ENCODE assay signal across 8 cellular contexts in the genomic region with DNA sequence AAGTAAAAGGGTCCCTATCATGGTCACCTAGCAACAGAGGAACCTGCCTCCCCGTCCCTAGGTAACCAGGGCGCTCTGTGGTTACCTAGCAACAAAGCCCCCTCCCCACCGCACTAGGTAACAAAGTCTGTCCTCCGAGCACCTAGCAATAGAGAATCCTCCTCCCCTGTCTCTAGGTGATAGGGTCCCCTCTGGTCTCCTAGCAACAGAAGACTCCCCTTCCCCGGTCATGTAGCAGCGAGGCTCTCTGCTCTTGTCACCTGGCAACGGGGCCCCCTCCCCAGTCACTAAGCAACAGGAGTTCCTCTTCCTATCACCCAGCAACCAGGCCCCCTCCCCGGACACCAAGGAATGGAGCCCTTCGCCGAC. TPM values are rescaled to one million over a fixed set of nuclear protein-coding genes. Genes with fewer than 3 reads are reported as not detected.
DNase-seq lines count a peak whose midpoint lies in the region; ATAC-seq and TF ChIP-seq lines count a peak whose summit lies in the region.

No MANE protein-coding gene starts in this region.

- no peaks in the 10 kb centered on the region for H3K9me3 ChIP-seq in cardiac muscle cell (ENCODE audit: low read depth)
- no peaks in the 10 kb centered on the region for H3K9me3 ChIP-seq in Peyer's patch
- H3K9me3 ChIP-seq in parathyroid adenoma (ENCODE audit: control insufficient read depth, low read length): no peaks in the 10 kb centered on the region

- H3K4me2 ChIP-seq in parathyroid adenoma (ENCODE audit: low read length): peak overlapping the region; percentile 96

- H3K4me3 ChIP-seq in cardiac muscle cell: peak overlapping the region; percentile 30
- peak overlapping the region; percentile 47 to 91 (median 72) for H3K4me3 ChIP-seq in Peyer's patch
- peak overlapping the region; percentile 86 for H3K4me3 ChIP-seq in parathyroid adenoma (ENCODE audit: low read depth, low read length)

- intact Hi-C loops in Right ventricle myocardium inferior (cut with DNase I): loop anchor here (1.0 kb wide), 1 partner anchor 34 kb away; a partner anchor contains a TSS

- TF ChIP-seq CTCF in cardiac muscle cell (IDR thresholded peaks at IDR 0.05; ENCODE audit: low read depth, low read length) (no peak), Peyer's patch (IDR thresholded peaks at IDR 0.05) (no peak), parathyroid adenoma (IDR thresholded peaks at IDR 0.05) (no peak)

- H3K36me3 ChIP-seq in cardiac muscle cell (no peaks in the 10 kb centered on the region), Peyer's patch (no peaks in the 10 kb centered on the region), parathyroid adenoma (ENCODE audit: control insufficient read depth, insufficient read depth, low read length) (no peaks in the 10 kb centered on the region)

- H2AFZ ChIP-seq in parathyroid adenoma: peak overlapping the region; percentile 98

- no peaks in the 10 kb centered on the region for H3K27me3 ChIP-seq in cardiac muscle cell
- no peaks in the 10 kb centered on the region for H3K27me3 ChIP-seq in Peyer's patch
- no peaks in the 10 kb centered on the region for H3K27me3 ChIP-seq in parathyroid adenoma (ENCODE audit: control insufficient read depth, insufficient read depth, low read length)

- H3K9ac ChIP-seq in parathyroid adenoma: peak overlapping the region; percentile 13

- DNase-seq in cardiac muscle cell (ENCODE audit: low read depth in 1 of 2, low spot score in 1 of 2) (peak in 1 of 2 donors; percentile 18), Right ventricle myocardium inferior (ENCODE audit: missing footprints) (no peak), Peyer's patch (no peak)

- ATAC-seq in Right ventricle myocardium inferior: no peak
- ATAC-seq in esophagus mucosa: peak; percentile 4
- no peak for ATAC-seq in HG02981 (IDR thresholded peaks at IDR 0.05; ENCODE audit: unreplicated experiment)
- no peak for ATAC-seq in GM21367 (IDR thresholded peaks at IDR 0.05; ENCODE audit: unreplicated experiment)
- no peak for ATAC-seq in GM19324 (IDR thresholded peaks at IDR 0.05; ENCODE audit: low FRiP score, unreplicated experiment)

- TF ChIP-seq POLR2A in Peyer's patch (IDR thresholded peaks at IDR 0.05): peak in 1 of 2 donors; percentile 65

- H3K27ac ChIP-seq in cardiac muscle cell: peak overlapping the region; percentile 7
- H3K27ac ChIP-seq in Peyer's patch: peak overlapping the region; percentile 66 to 81 (median 76)
- peak overlapping the region; percentile 80 for H3K27ac ChIP-seq in parathyroid adenoma

- H3K79me2 ChIP-seq in parathyroid adenoma: no peaks in the 10 kb centered on the region

- H3K4me1 ChIP-seq in cardiac muscle cell (ENCODE audit: low read depth) (peaks cover 33% of the 10 kb centered on the region), Peyer's patch (peaks cover 0 to 8% (median 3%) of the 10 kb centered on the region in 4 donors), parathyroid adenoma (peaks cover 13% of the 10 kb centered on the region)

RNA-seq across cellular contexts. Expression of a gene that starts 0.3 kb away (rescaled TPM):
- total RNA-seq in cardiac muscle cell: 21.4 and 25.4 TPM in 2 replicates
- polyA plus RNA-seq in cardiac muscle cell: 29.5 and 44.8 TPM in 2 replicates
- 43.7 TPM for total RNA-seq in Right ventricle myocardium inferior
- total RNA-seq in Peyer's patch: 10 to 100 TPM; 10.7 to 41.3 (median 26.6) TPM
- 38.4 TPM for total RNA-seq in esophagus mucosa

RNA-seq across cellular contexts. Expression of a gene that starts 3.0 kb away (rescaled TPM):
- total RNA-seq in cardiac muscle cell (not detected in 2 replicates), Right ventricle myocardium inferior (not detected), Peyer's patch (10 to 100 TPM in 1 of 4 donors, 1 to 10 TPM in 2, not detected in 1; 1.6 to 31.9 (median 4.5) TPM), esophagus mucosa (not detected)
- not detected in 2 replicates for polyA plus RNA-seq in cardiac muscle cell

RNA-seq across cellular contexts. Expression of a gene that starts 34.0 kb away (rescaled TPM):
- total RNA-seq in cardiac muscle cell: 7.7 and 9.4 TPM in 2 replicates
- polyA plus RNA-seq in cardiac muscle cell: 4.8 and 9.3 TPM in 2 replicates
- total RNA-seq in Right ventricle myocardium inferior: 2.2 TPM
- total RNA-seq in Peyer's patch: 1 to 10 TPM in 2 of 4 donors, not detected in 2; 2.0 to 2.5 TPM
- 1.1 TPM for total RNA-seq in esophagus mucosa

RNA-seq across cellular contexts. Expression of a gene that starts 34.4 kb away (rescaled TPM):
- total RNA-seq in cardiac muscle cell (308 and 370 TPM in 2 replicates), Right ventricle myocardium inferior (78.0 TPM), Peyer's patch (100 to 1,000 TPM in 3 of 4 donors, 10 to 100 TPM in 1; 63.5 to 134 (median 117) TPM), esophagus mucosa (53.8 TPM)
- 280 and 382 TPM in 2 replicates for polyA plus RNA-seq in cardiac muscle cell

RNA-seq across cellular contexts. Expression of a gene that starts 57.6 kb away (rescaled TPM):
- 38.7 and 56.4 TPM in 2 replicates for total RNA-seq in cardiac muscle cell
- polyA plus RNA-seq in cardiac muscle cell: 5.8 and 6.2 TPM in 2 replicates
- total RNA-seq in Right ventricle myocardium inferior: 0.92 TPM
- 1 to 10 TPM in 2 of 4 donors, under 1 TPM in 2; 0.35 to 2.0 (median 1.4) TPM for total RNA-seq in Peyer's patch
- 0.24 TPM for total RNA-seq in esophagus mucosa

Comparison
In these comparisons a context has a peak if more than half of its experiments do, and no peak if none do; other contexts are left out.
1. H3K27ac ChIP-seq: peak in every context shown above with its lines; median percentile 80 in parathyroid adenoma; 76 in Peyer's patch; 7 in cardiac muscle cell.
2. H3K4me3 ChIP-seq: peak in every context shown above with its lines; median percentile 86 in parathyroid adenoma; 72 in Peyer's patch; 30 in cardiac muscle cell.